In the genomic region with DNA sequence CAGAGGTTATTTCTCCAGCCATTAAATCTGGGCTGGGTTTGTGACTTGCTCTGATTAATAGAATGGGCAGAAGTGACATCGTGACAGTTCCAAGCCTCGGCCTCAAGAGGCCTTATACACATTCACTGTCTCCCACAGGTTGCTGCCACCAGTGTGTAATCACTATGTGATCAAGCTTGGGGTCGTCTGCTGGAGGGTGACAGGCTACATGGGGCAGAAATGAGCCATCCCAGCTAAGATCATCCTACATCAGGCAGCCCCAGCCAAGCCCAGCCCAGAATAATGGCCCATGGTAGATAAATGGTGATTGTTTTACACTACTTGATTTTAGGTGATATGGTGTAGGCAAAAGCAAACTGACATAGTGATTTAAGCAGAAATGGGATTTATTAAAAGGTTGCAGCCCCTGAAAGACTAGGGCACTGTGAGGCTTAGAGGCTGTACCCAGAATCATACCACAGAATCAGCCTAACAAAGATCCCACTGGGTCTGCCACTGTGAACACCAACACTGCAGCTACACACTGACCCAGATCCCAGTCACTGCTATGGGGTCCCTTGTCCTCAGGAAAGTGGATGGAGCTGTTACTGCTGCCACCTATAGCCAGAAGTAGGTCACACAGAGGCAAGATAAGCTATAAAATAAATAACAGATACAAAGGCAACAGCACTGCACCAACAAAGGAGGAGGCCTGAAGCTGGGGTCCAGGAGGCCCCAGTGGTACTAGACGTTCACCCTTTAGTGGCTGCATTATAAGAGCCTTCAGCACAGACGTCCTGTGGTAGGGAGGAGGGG, we compare ENCODE assay signal across 12 cellular contexts.
DNase-seq lines count a peak whose midpoint lies in the region; ATAC-seq and TF ChIP-seq lines count a peak whose summit lies in the region.
"Had no signal": no experiment of that assay in that cellular context is flagged by ENCODE, and none has a peak within 500 bp of the region (broad histone marks: within the 10 kb centered on the region; RNA-seq: fewer than 3 reads in every experiment).

No MANE protein-coding gene starts in this region.

- no peaks in the 10 kb centered on the region for H3K27me3 Mint-ChIP-seq in neural crest cell (ENCODE audit: low read depth)

- no peak overlapping the region for H3K27ac ChIP-seq in uterus
- H3K27ac ChIP-seq: transverse colon had no signal

- peaks cover 3% of the 10 kb centered on the region for H3K9me3 Mint-ChIP-seq in neural crest cell

- H3K27ac Mint-ChIP-seq in neural crest cell (ENCODE audit: unreplicated experiment): no peak overlapping the region

- no peak for TF ChIP-seq POLR2A in uterus (IDR thresholded peaks at IDR 0.05)

- no peaks in the 10 kb centered on the region for H3K36me3 Mint-ChIP-seq in neural crest cell (ENCODE audit: low read depth)

- peak; percentile 39 for ATAC-seq in HG02678 (IDR thresholded peaks at IDR 0.05; ENCODE audit: unreplicated experiment)
- no peak for ATAC-seq in HG02852 (IDR thresholded peaks at IDR 0.05; ENCODE audit: unreplicated experiment)

- no peaks in the 10 kb centered on the region for H3K36me3 ChIP-seq in uterus
- H3K36me3 ChIP-seq: transverse colon had no signal

- H3K4me3 ChIP-seq in WI38 (ENCODE audit: low read depth, low read length) (no peak overlapping the region), uterus (no peak overlapping the region)
- H3K4me3 ChIP-seq: transverse colon had no signal

- peak; percentile 39; the same call in 1 of the 2 replicates for TF ChIP-seq CTCF in WI38 (IDR thresholded peaks at IDR 0.05; ENCODE audit: low read depth, low read length)
- TF ChIP-seq CTCF in neural crest cell (conservative IDR thresholded peaks at IDR 0.05): peak; percentile 33
- TF ChIP-seq CTCF in uterus (IDR thresholded peaks at IDR 0.05): no peak

- H3K4me3 Mint-ChIP-seq in neural crest cell: no peak overlapping the region

- H3K9me3 ChIP-seq in uterus: no peaks in the 10 kb centered on the region
- H3K9me3 ChIP-seq: transverse colon had no signal

- DNase-seq in DMS 273 (lab: John Stamatoyannopoulos, UW; ENCODE audit: unreplicated experiment) (peak; percentile 10), DMS 273 treated with DMSO at 0.1 percent for 48 hours (lab: John Stamatoyannopoulos, UW) (no peak), neural crest cell (ENCODE audit: low read depth, low spot score) (peak; percentile 6), SW 1271 (lab: John Stamatoyannopoulos, UW) (no peak), uterus (no peak)
- DNase-seq: 8988T, anterior cingulate cortex, KG1, transverse colon had no signal

- intact Hi-C loops in uterus (cut with DNase I; ENCODE audit: low total_unique reads): no loop called here

- H3K4me1 ChIP-seq in uterus: no peaks in the 10 kb centered on the region
- H3K4me1 ChIP-seq: transverse colon had no signal

- peaks cover 15% of the 10 kb centered on the region for H3K4me1 Mint-ChIP-seq in neural crest cell

- H3K27me3 ChIP-seq in uterus: no peaks in the 10 kb centered on the region
- H3K27me3 ChIP-seq: transverse colon had no signal

Comparison
In these comparisons a context has a peak if more than half of its experiments do, and no peak if none do; other contexts are left out.
1. DNase-seq: peak in DMS 273 (single experiment) and neural crest cell (single experiment); none in DMS 273 treated with DMSO at 0.1 percent for 48 hours (single experiment), SW 1271 (0 of 2) and uterus (0 of 2).
2. CTCF ChIP-seq: peak in WI38 (single experiment) and neural crest cell (single experiment); none in uterus (0 of 4).